ENCODE assay signal across 18 cellular contexts in genomic region chr9:126513159-126514036, GRCh38.
A peak's percentile ranks its signal among the peaks of the same experiment; 100 is the strongest.
DNase-seq lines count a peak whose midpoint lies in the region; ATAC-seq and TF ChIP-seq lines count a peak whose summit lies in the region.
"Had no signal": no experiment of that assay in that cellular context is flagged by ENCODE, and none has a peak within 500 bp of the region (broad histone marks: within the 10 kb centered on the region; RNA-seq: fewer than 3 reads in every experiment).

No MANE protein-coding gene starts in this region.

- in situ Hi-C loops in Panc1 (cut with HindIII; ENCODE audit: low pct_unique_long_range_greater_than_20kb, low sequenced_read_pairs) = no loop called here

- H3K36me3 Mint-ChIP-seq in stimulated activated effector memory CD8-positive, alpha-beta T cell treated with anti-CD3 and anti-CD28 coated beads, Interleukin-12 subunit alpha, Interleukin-12 subunit beta, amount 100 ng/mL, for 72 hours = peaks cover 7% of the 10 kb centered on the region
- H3K36me3 Mint-ChIP-seq: activated naive CD8-positive, alpha-beta T cell treated with anti-CD3 and anti-CD28 coated beads for 36 hours had no signal

- H3K27me3 ChIP-seq in Panc1 (ENCODE audit: control insufficient read depth, insufficient read depth, low read length) = peaks cover 14% of the 10 kb centered on the region
- H3K27me3 ChIP-seq in iPS-18a (ENCODE audit: control insufficient read depth, insufficient read depth, low read length) = peaks cover 37% of the 10 kb centered on the region

- H3K4me1 Mint-ChIP-seq in stimulated activated effector memory CD8-positive, alpha-beta T cell treated with anti-CD3 and anti-CD28 coated beads, Interleukin-12 subunit alpha, Interleukin-12 subunit beta, amount 100 ng/mL, for 72 hours = peaks cover 32% of the 10 kb centered on the region

- H3K36me3 ChIP-seq in Panc1 (ENCODE audit: control insufficient read depth, insufficient read depth, low read length) (no peaks in the 10 kb centered on the region), iPS-18a (ENCODE audit: control insufficient read depth, low read depth, low read length) (no peaks in the 10 kb centered on the region)
- H3K36me3 ChIP-seq: HAP-1, sigmoid colon, uterus had no signal

- no peak overlapping the region for H3K4me3 ChIP-seq in Panc1 (ENCODE audit: low read depth in 2 of 2, low read length in 2 of 2)
- peak overlapping the region; percentile 35 for H3K4me3 ChIP-seq in iPS-18a (ENCODE audit: low read length)
- H3K4me3 ChIP-seq: uterus had no signal

- no peak overlapping the region for H3K27ac Mint-ChIP-seq in stimulated activated effector memory CD8-positive, alpha-beta T cell treated with anti-CD3 and anti-CD28 coated beads, Interleukin-12 subunit alpha, Interleukin-12 subunit beta, amount 100 ng/mL, for 72 hours
- H3K27ac Mint-ChIP-seq: activated naive CD8-positive, alpha-beta T cell treated with anti-CD3 and anti-CD28 coated beads for 36 hours; nephron had no signal

- POLR2A ChIA-PET in Panc1 (lab: Charles Lee) = no interaction called here

- H3K4me3 Mint-ChIP-seq in stimulated activated effector memory CD8-positive, alpha-beta T cell treated with anti-CD3 and anti-CD28 coated beads, Interleukin-12 subunit alpha, Interleukin-12 subunit beta, amount 100 ng/mL, for 72 hours = peak overlapping the region; percentile 24
- H3K4me3 Mint-ChIP-seq: activated naive CD8-positive, alpha-beta T cell treated with anti-CD3 and anti-CD28 coated beads for 36 hours; nephron had no signal

- H3K4me1 ChIP-seq in Panc1 (ENCODE audit: control insufficient read depth, insufficient read depth, low read length) (peaks cover 5% of the 10 kb centered on the region; the same call in 1 of the 2 replicates), iPS-18a (ENCODE audit: control insufficient read depth, low read depth, low read length) (peaks cover 14% of the 10 kb centered on the region)
- H3K4me1 ChIP-seq: uterus had no signal

- H3K27ac ChIP-seq in Panc1 (ENCODE audit: low read length) (no peak overlapping the region), iPS-18a (ENCODE audit: low read length) (no peak overlapping the region)
- H3K27ac ChIP-seq: epithelial cell of prostate, sigmoid colon, uterus had no signal

- no TSS peak for BruUV-seq in Panc1 (replicated peaks; lab: Mats Ljungman, UMichigan)

- intact Hi-C loops in cardiac septum (cut with DNase I) = no loop called here
- intact Hi-C loops in Right ventricle myocardium superior (cut with DNase I) = no loop called here
- intact Hi-C loops in Panc1 (cut with micrococcal nuclease; ENCODE audit: unreplicated experiment) = no loop called here

- TF ChIP-seq CTCF in Panc1 (IDR thresholded peaks at IDR 0.05) = no peak

- no peak overlapping the region for H3K9ac ChIP-seq in iPS-18a (ENCODE audit: low read length)

- CTCF ChIA-PET in Panc1 (lab: Charles Lee) = no interaction called here

- no peaks in the 10 kb centered on the region for H3K9me3 Mint-ChIP-seq in stimulated activated effector memory CD8-positive, alpha-beta T cell treated with anti-CD3 and anti-CD28 coated beads, Interleukin-12 subunit alpha, Interleukin-12 subunit beta, amount 100 ng/mL, for 72 hours
- H3K9me3 Mint-ChIP-seq: activated naive CD8-positive, alpha-beta T cell treated with anti-CD3 and anti-CD28 coated beads for 36 hours; nephron had no signal

- H3K9me3 ChIP-seq in Panc1 (ENCODE audit: control insufficient read depth, insufficient read depth, low read depth, low read length) = no peaks in the 10 kb centered on the region
- no peaks in the 10 kb centered on the region for H3K9me3 ChIP-seq in iPS-18a (ENCODE audit: control insufficient read depth, low read depth, low read length)
- H3K9me3 ChIP-seq: HAP-1, sigmoid colon, uterus had no signal

- DNase-seq in cardiac septum (ENCODE audit: low spot score) (peak; percentile 35), Right ventricle myocardium superior (no peak), Panc1 (ENCODE audit: low read depth, low spot score) (no peak), NCI-H1694 treated with DMSO at 0.1 percent for 48 hours (lab: John Stamatoyannopoulos, UW) (no peak), NCI-H1105 (lab: John Stamatoyannopoulos, UW) (no peak), COLO829 (ENCODE audit: low spot score) (no peak)
- DNase-seq in stimulated activated effector memory CD8-positive, alpha-beta T cell treated with anti-CD3 and anti-CD28 coated beads, Interleukin-12 subunit alpha, Interleukin-12 subunit beta, amount 100 ng/mL, for 72 hours (ENCODE audit: low spot score in 2 of 2) = no peak
- DNase-seq: Calu3, Kasumi-1, NCI-H187 treated with DMSO at 0.1 percent for 48 hours, NCI-H526 treated with DMSO at 0.1 percent for 48 hours had no signal

- ATAC-seq in Right ventricle myocardium superior (ENCODE audit: poor library complexity) (no peak), Panc1 (peak; percentile 43)
- no peak for ATAC-seq in stimulated activated effector memory CD8-positive, alpha-beta T cell treated with anti-CD3 and anti-CD28 coated beads, Interleukin-12 subunit alpha, Interleukin-12 subunit beta, amount 100 ng/mL, for 72 hours
